Comparison of ENCODE assay signal across 23 cellular contexts in the genomic region with DNA sequence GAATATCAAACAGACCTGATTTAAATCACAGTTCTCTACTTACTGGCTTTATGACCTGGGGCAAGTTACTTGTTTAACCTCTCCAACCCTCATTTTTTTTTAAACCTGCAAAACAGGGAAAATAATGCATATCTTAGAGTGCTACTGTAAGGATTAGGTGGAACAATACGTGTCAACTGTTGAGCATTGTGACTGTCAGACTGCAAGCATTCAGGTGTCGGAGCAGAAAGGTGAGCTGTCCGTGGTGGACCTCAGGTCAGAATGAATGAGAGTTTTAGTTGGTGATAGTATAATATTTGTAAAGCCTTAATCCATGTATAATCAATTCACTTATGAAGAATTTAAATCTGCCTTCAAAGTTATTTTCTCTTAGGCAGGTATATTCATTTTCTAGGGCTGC.
DNase-seq lines count a peak whose midpoint lies in the region; ATAC-seq, FAIRE-seq and TF ChIP-seq lines count a peak whose summit lies in the region.
"Had no signal": no experiment of that assay in that cellular context is flagged by ENCODE, and none has a peak within 500 bp of the region (broad histone marks: within the 10 kb centered on the region; RNA-seq: fewer than 3 reads in every experiment).

No MANE protein-coding gene starts in this region.

- H3K4me1 ChIP-seq in GM23338 (ENCODE audit: insufficient read depth) (peaks cover 41% of the 10 kb centered on the region), mesendoderm (ENCODE audit: control insufficient read depth, low read depth, low read length) (peaks cover 13% of the 10 kb centered on the region), spleen (no peaks in the 10 kb centered on the region)
- H3K4me1 ChIP-seq: A549; BLaER1 treated with 17β-estradiol and CSF1 and Interleukin-3, amounts not matched to agents 10 nM and 100 nM; Caco-2 had no signal

- peaks cover 38% of the 10 kb centered on the region for H3K4me1 Mint-ChIP-seq in GM23338
- H3K4me1 Mint-ChIP-seq: B cell had no signal

- H3K9me3 ChIP-seq in spleen, result no peaks in the 10 kb centered on the region
- H3K9me3 ChIP-seq: A549; BLaER1 treated with 17β-estradiol and CSF1 and Interleukin-3, amounts not matched to agents 10 nM and 100 nM; Caco-2 had no signal

- no peak for TF ChIP-seq CTCF in GM23338 (conservative IDR thresholded peaks at IDR 0.05; ENCODE audit: low read depth in 2 of 2)
- no peak for TF ChIP-seq CTCF in spleen (IDR thresholded peaks at IDR 0.05 in 8 of 11, conservative IDR thresholded peaks at IDR 0.05 in 3 of 11)

- no peaks in the 10 kb centered on the region for H3K9me3 Mint-ChIP-seq in GM23338
- H3K9me3 Mint-ChIP-seq: CD4-positive, alpha-beta T cell; CD8-positive, alpha-beta T cell had no signal

- H3K36me3 ChIP-seq in GM23338 (ENCODE audit: insufficient read depth), result no peaks in the 10 kb centered on the region
- H3K36me3 ChIP-seq in mesendoderm (ENCODE audit: control insufficient read depth, insufficient read depth, low read length), result no peaks in the 10 kb centered on the region
- H3K36me3 ChIP-seq in spleen, result no peaks in the 10 kb centered on the region
- H3K36me3 ChIP-seq: BLaER1 treated with 17β-estradiol and CSF1 and Interleukin-3, amounts not matched to agents 10 nM and 100 nM had no signal

- no peak for TF ChIP-seq EP300 in Ishikawa (IDR thresholded peaks at IDR 0.05; ENCODE audit: borderline replicate concordance)

- no peak for DNase-seq in GM23338 (ENCODE audit: low spot score)
- no peak for DNase-seq in HTR-8/SVneo (ENCODE audit: insufficient read length, low spot score)
- peak; percentile 82 for DNase-seq in mesendoderm
- no peak for DNase-seq in dedifferentiated amniotic fluid mesenchymal stem cell (ENCODE audit: extremely low spot score)
- DNase-seq in spleen, result no peak
- DNase-seq: AML-193; Caco-2; Calu3; CD4-positive, alpha-beta T cell; CD8-positive, alpha-beta T cell; DMS79 treated with DMSO at 0.1 percent for 48 hours; GF-D8 had no signal

- no peak overlapping the region for H3K4ac ChIP-seq in mesendoderm (ENCODE audit: low read depth, low read length)

- H3K79me1 ChIP-seq in mesendoderm (ENCODE audit: low read length), result no peaks in the 10 kb centered on the region

- H3K56ac ChIP-seq in mesendoderm (ENCODE audit: low read length), result no peak overlapping the region

- WGBS in mesendoderm (ENCODE audit: extremely low coverage, insufficient coverage, low lambda C conversion rate), result no CpG with 5 or more reads among the region's 3 CpGs
- WGBS in spleen, 5 donors, result 79 to 84% (median 82%) methylated on average over 3 of the region's 3 CpGs

- intact Hi-C loops in spleen (cut with DNase I; ENCODE audit: low total_unique reads), result no loop called here

- H2AK5ac ChIP-seq in mesendoderm (ENCODE audit: low read length), result no peak overlapping the region

- no peaks in the 10 kb centered on the region for H3F3A ChIP-seq in GM23338 (replicated peaks; ENCODE audit: low read depth)

- no peak for TF ChIP-seq RAD21 in Ishikawa (IDR thresholded peaks at IDR 0.05; ENCODE audit: low read depth)

- peaks cover 3% of the 10 kb centered on the region for H3K27me3 Mint-ChIP-seq in GM23338 (ENCODE audit: insufficient read depth, low read depth, poor library complexity)
- H3K27me3 Mint-ChIP-seq: B cell; CD4-positive, alpha-beta T cell had no signal

- H2BK5ac ChIP-seq in mesendoderm (ENCODE audit: low read length), result no peak overlapping the region

- H2BK15ac ChIP-seq in mesendoderm (replicated peaks; ENCODE audit: low read depth), result no peak overlapping the region

- H3K18ac ChIP-seq in mesendoderm (ENCODE audit: low read length), result no peak overlapping the region

- peak; percentile 64 for FAIRE-seq in HTR-8/SVneo (lab: Jason Lieb, UNC)
- FAIRE-seq: A549, D721Med, G401.6, GM12891, GM19239 had no signal

- H3K4me2 ChIP-seq in GM23338 (no peak overlapping the region), mesendoderm (ENCODE audit: low read length) (no peak overlapping the region)
- H3K4me2 ChIP-seq: A549; BLaER1 treated with 17β-estradiol and CSF1 and Interleukin-3, amounts not matched to agents 10 nM and 100 nM had no signal

- no peak overlapping the region for H3K27ac ChIP-seq in GM23338 (ENCODE audit: low read depth)
- no peak overlapping the region for H3K27ac ChIP-seq in mesendoderm (ENCODE audit: low read depth, low read length)
- no peak overlapping the region for H3K27ac ChIP-seq in spleen
- H3K27ac ChIP-seq: 22Rv1; A549; BLaER1 treated with 17β-estradiol and CSF1 and Interleukin-3, amounts not matched to agents 10 nM and 100 nM; C4-2B had no signal

- ATAC-seq in GM23338, result no peak
- ATAC-seq in GM21576 (IDR thresholded peaks at IDR 0.05; ENCODE audit: unreplicated experiment), result no peak
- ATAC-seq: A549; CD8-positive, alpha-beta T cell had no signal

- no peak overlapping the region for H3K23ac ChIP-seq in mesendoderm (ENCODE audit: low read length)

- H3K4me3 Mint-ChIP-seq in GM23338, result no peak overlapping the region
- H3K4me3 Mint-ChIP-seq: B cell; CD4-positive, alpha-beta T cell; CD8-positive, alpha-beta T cell had no signal

- no peaks in the 10 kb centered on the region for H4K20me1 ChIP-seq in GM23338 (replicated peaks; ENCODE audit: insufficient read depth)
- H4K20me1 ChIP-seq: BLaER1 treated with 17β-estradiol and CSF1 and Interleukin-3, amounts not matched to agents 10 nM and 100 nM had no signal

- no peak overlapping the region for H2BK120ac ChIP-seq in mesendoderm (ENCODE audit: low read depth, low read length)

- H3K9ac ChIP-seq in mesendoderm (ENCODE audit: low read length), result no peak overlapping the region
- H3K9ac ChIP-seq: BLaER1 treated with 17β-estradiol and CSF1 and Interleukin-3, amounts not matched to agents 10 nM and 100 nM had no signal

- H3K36me3 Mint-ChIP-seq in GM23338 (ENCODE audit: low read depth), result no peaks in the 10 kb centered on the region
- H3K36me3 Mint-ChIP-seq: CD8-positive, alpha-beta T cell had no signal

- no peaks in the 10 kb centered on the region for H3K9me2 ChIP-seq in GM23338 (ENCODE audit: insufficient read depth)

- no peak overlapping the region for H4K8ac ChIP-seq in mesendoderm (ENCODE audit: low read depth, low read length)

- H3K27me3 ChIP-seq in GM23338 (ENCODE audit: insufficient read depth) (no peaks in the 10 kb centered on the region), mesendoderm (ENCODE audit: insufficient read depth, low read length, poor library complexity) (no peaks in the 10 kb centered on the region), spleen (replicated peaks in 1 of 7) (no peaks in the 10 kb centered on the region)
- H3K27me3 ChIP-seq: BLaER1 treated with 17β-estradiol and CSF1 and Interleukin-3, amounts not matched to agents 10 nM and 100 nM had no signal

- H3K79me2 ChIP-seq in GM23338 (replicated peaks; ENCODE audit: insufficient read depth) (no peaks in the 10 kb centered on the region), mesendoderm (ENCODE audit: control insufficient read depth, insufficient read depth, low read length) (no peaks in the 10 kb centered on the region)

- no peak overlapping the region for H3K27ac Mint-ChIP-seq in GM23338
- H3K27ac Mint-ChIP-seq: B cell; CD4-positive, alpha-beta T cell; CD8-positive, alpha-beta T cell had no signal

- H2AFZ ChIP-seq in GM23338, result no peak overlapping the region

- no peak for TF ChIP-seq POLR2A in spleen (IDR thresholded peaks at IDR 0.05)

- H3K4me3 ChIP-seq in GM23338, result no peak overlapping the region
- H3K4me3 ChIP-seq in mesendoderm (ENCODE audit: low read length), result no peak overlapping the region
- H3K4me3 ChIP-seq in spleen, result no peak overlapping the region
- H3K4me3 ChIP-seq: A549; BLaER1 treated with 17β-estradiol and CSF1 and Interleukin-3, amounts not matched to agents 10 nM and 100 nM had no signal

- no peak overlapping the region for H4K5ac ChIP-seq in mesendoderm (ENCODE audit: low read length)

TF ChIP-seq in GM23338, 12 proteins besides CTCF, POLR2A, EP300 and RAD21 (continues in another document):
- TF ChIP-seq ZNF114 (CRISPR knock-in tag; IDR thresholded peaks at IDR 0.05), result no peak

TF ChIP-seq in Ishikawa, 13 proteins besides CTCF, POLR2A, EP300 and RAD21:
- no peak for TF ChIP-seq CREB1 (IDR thresholded peaks at IDR 0.05; ENCODE audit: low read depth)
- TF ChIP-seq, protein P1, sequence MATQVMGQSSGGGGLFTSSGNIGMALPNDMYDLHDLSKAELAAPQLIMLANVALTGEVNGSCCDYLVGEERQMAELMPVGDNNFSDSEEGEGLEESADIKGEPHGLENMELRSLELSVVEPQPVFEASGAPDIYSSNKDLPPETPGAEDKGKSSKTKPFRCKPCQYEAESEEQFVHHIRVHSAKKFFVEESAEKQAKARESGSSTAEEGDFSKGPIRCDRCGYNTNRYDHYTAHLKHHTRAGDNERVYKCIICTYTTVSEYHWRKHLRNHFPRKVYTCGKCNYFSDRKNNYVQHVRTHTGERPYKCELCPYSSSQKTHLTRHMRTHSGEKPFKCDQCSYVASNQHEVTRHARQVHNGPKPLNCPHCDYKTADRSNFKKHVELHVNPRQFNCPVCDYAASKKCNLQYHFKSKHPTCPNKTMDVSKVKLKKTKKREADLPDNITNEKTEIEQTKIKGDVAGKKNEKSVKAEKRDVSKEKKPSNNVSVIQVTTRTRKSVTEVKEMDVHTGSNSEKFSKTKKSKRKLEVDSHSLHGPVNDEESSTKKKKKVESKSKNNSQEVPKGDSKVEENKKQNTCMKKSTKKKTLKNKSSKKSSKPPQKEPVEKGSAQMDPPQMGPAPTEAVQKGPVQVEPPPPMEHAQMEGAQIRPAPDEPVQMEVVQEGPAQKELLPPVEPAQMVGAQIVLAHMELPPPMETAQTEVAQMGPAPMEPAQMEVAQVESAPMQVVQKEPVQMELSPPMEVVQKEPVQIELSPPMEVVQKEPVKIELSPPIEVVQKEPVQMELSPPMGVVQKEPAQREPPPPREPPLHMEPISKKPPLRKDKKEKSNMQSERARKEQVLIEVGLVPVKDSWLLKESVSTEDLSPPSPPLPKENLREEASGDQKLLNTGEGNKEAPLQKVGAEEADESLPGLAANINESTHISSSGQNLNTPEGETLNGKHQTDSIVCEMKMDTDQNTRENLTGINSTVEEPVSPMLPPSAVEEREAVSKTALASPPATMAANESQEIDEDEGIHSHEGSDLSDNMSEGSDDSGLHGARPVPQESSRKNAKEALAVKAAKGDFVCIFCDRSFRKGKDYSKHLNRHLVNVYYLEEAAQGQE (IDR thresholded peaks at IDR 0.05; ENCODE audit: low read depth), result peak; percentile 59
